8 cellular contexts compared by ENCODE assay signal in genomic region chr1:151311589-151312331, GRCh38. TPM values are rescaled to one million over a fixed set of nuclear protein-coding genes. Genes with fewer than 3 reads are reported as not detected.
DNase-seq lines count a peak whose midpoint lies in the region; ATAC-seq lines count a peak whose summit lies in the region.

No MANE protein-coding gene starts in this region.

- H3K4ac ChIP-seq in neuronal stem cell (ENCODE audit: low read length) = no peak overlapping the region

- no peaks in the 10 kb centered on the region for H3K79me1 ChIP-seq in neuronal stem cell (ENCODE audit: low read depth, low read length)

- no peak overlapping the region for H2BK120ac ChIP-seq in neuronal stem cell (ENCODE audit: low read depth, low read length)

- H3K9ac ChIP-seq in neuronal stem cell (ENCODE audit: low read depth, low read length, poor library complexity) = no peak overlapping the region

- no peak overlapping the region for H4K8ac ChIP-seq in neuronal stem cell (ENCODE audit: low read depth, low read length)

- H3K9me3 ChIP-seq in neuronal stem cell (replicated peaks in 1 of 2; ENCODE audit: control insufficient read depth in 2 of 2, insufficient read depth in 1 of 2, low read depth in 1 of 2, low read length in 2 of 2) = no peaks in the 10 kb centered on the region

- peaks cover 3 to 22% of the 10 kb centered on the region in 2 donors for H3K4me1 ChIP-seq in neuronal stem cell (ENCODE audit: control insufficient read depth in 2 of 2, insufficient read depth in 1 of 2, low read depth in 1 of 2, low read length in 2 of 2)

- no peak overlapping the region for H3K27ac ChIP-seq in neuronal stem cell (replicated peaks; ENCODE audit: low read length)

- DNase-seq in GM04503 (ENCODE audit: low read depth) = peak; percentile 98
- peak; percentile 91 to 92 for DNase-seq in SW 1271 (lab: John Stamatoyannopoulos, UW)
- DNase-seq in amniotic stem cell (lab: John Stamatoyannopoulos, UW) = peak; percentile 96
- DNase-seq in immature natural killer cell = peak in 1 of 3 donors; percentile 21
- DNase-seq in stimulated activated CD4-positive, alpha-beta T cell treated with anti-CD3 and anti-CD28 coated beads, Interleukin-12 subunit alpha, Interleukin-12 subunit beta, amount 100 ng/mL, for 48 hours (ENCODE audit: low read depth in 2 of 3, low spot score in 1 of 3) = peak; percentile 74 to 85 (median 81)
- DNase-seq in neuronal stem cell (ENCODE audit: low spot score) = no peak
- DNase-seq in RPMI8226 = no peak

- H2AK5ac ChIP-seq in neuronal stem cell (ENCODE audit: low read depth, low read length) = no peak overlapping the region

- peak overlapping the region in 5 of 6 donors; percentile 20 to 67 (median 46) for H3K27ac Mint-ChIP-seq in immature natural killer cell

- no peak overlapping the region for H3K4me2 ChIP-seq in neuronal stem cell (ENCODE audit: insufficient read depth, low read length, poor library complexity, severe bottlenecking)

- H3K36me3 Mint-ChIP-seq in immature natural killer cell = peaks cover 3 to 65% (median 19%) of the 10 kb centered on the region in 3 donors

- WGBS in neuronal stem cell (ENCODE audit: extremely low coverage in 2 of 2, insufficient read length in 2 of 2, insufficient replicate concordance in 1 of 2), 2 donors = no CpG with 5 or more reads among the region's 7 CpGs

- peaks cover 9 to 56% of the 10 kb centered on the region in 2 donors for H3K4me1 Mint-ChIP-seq in immature natural killer cell

- H3K18ac ChIP-seq in neuronal stem cell (ENCODE audit: low read length) = no peak overlapping the region

- no peaks in the 10 kb centered on the region for H3K9me3 Mint-ChIP-seq in immature natural killer cell

- H3K23ac ChIP-seq in neuronal stem cell (ENCODE audit: low read depth, low read length, poor library complexity) = no peak overlapping the region

- H2BK5ac ChIP-seq in neuronal stem cell (ENCODE audit: low read length) = no peak overlapping the region

- no peak overlapping the region for H4K91ac ChIP-seq in neuronal stem cell (ENCODE audit: low read depth, low read length, poor library complexity)

- no peak overlapping the region for H3K4me3 Mint-ChIP-seq in immature natural killer cell

- no peaks in the 10 kb centered on the region for H3K27me3 ChIP-seq in neuronal stem cell (ENCODE audit: control insufficient read depth in 3 of 3, insufficient read depth in 3 of 3, low read depth in 1 of 3, low read length in 3 of 3)

- H2AFZ ChIP-seq in neuronal stem cell (ENCODE audit: low read length) = no peak overlapping the region

- no peak overlapping the region for H2BK15ac ChIP-seq in neuronal stem cell (ENCODE audit: low read length)

- H3K36me3 ChIP-seq in neuronal stem cell (replicated peaks in 1 of 2; ENCODE audit: control insufficient read depth in 2 of 2, insufficient read depth in 2 of 2, low read length in 2 of 2) = peaks cover 28 to 92% of the 10 kb centered on the region in 2 donors

- no peak for ATAC-seq in HG02588 (IDR thresholded peaks at IDR 0.05; ENCODE audit: unreplicated experiment)

- no peak overlapping the region for H3K14ac ChIP-seq in neuronal stem cell (ENCODE audit: low read length)

- no peaks in the 10 kb centered on the region for H3K27me3 Mint-ChIP-seq in immature natural killer cell (ENCODE audit: low read depth in 3 of 3)

- no peak overlapping the region for H3K4me3 ChIP-seq in neuronal stem cell (ENCODE audit: low read length in 2 of 2)

- H2BK12ac ChIP-seq in neuronal stem cell (ENCODE audit: low read length) = no peak overlapping the region

RNA-seq across cellular contexts. Expression of gene PI4KB, which starts 15.5 kb away (rescaled TPM):
- polyA plus RNA-seq in immature natural killer cell = 10 to 100 TPM; 35.1 to 65.7 (median 57.9) TPM
- 22.4 TPM for polyA plus RNA-seq in neuronal stem cell (2013, experiment 1 of 2)
- polyA plus RNA-seq in neuronal stem cell (2013, experiment 2 of 2) = 20.7 TPM

RNA-seq across cellular contexts. Expression of gene ZNF687, which starts 29.7 kb away (rescaled TPM):
- 1 to 10 TPM in 2 of 3 donors, under 1 TPM in 1; 0.11 to 1.8 (median 1.5) TPM for polyA plus RNA-seq in immature natural killer cell
- polyA plus RNA-seq in neuronal stem cell (2013, experiment 1 of 2) = 20.9 TPM
- polyA plus RNA-seq in neuronal stem cell (2013, experiment 2 of 2) = 21.3 TPM

RNA-seq across cellular contexts. Expression of gene RFX5, which starts 35.3 kb away (rescaled TPM):
- 10 to 100 TPM; 30.0 to 37.8 (median 37.1) TPM for polyA plus RNA-seq in immature natural killer cell
- polyA plus RNA-seq in neuronal stem cell (2013, experiment 1 of 2) = 62.7 TPM
- 61.3 TPM for polyA plus RNA-seq in neuronal stem cell (2013, experiment 2 of 2)

RNA-seq across cellular contexts. Expression of gene PSMD4, which starts 57.2 kb away (rescaled TPM):
- 100 to 1,000 TPM; 246 to 364 (median 282) TPM for polyA plus RNA-seq in immature natural killer cell
- polyA plus RNA-seq in neuronal stem cell (2013, experiment 1 of 2) = 137 TPM
- 140 TPM for polyA plus RNA-seq in neuronal stem cell (2013, experiment 2 of 2)

Comparison
In these comparisons a context has a peak if more than half of its experiments do, and no peak if none do; other contexts are left out.
1. DNase-seq: peak in GM04503 (single experiment), SW 1271 (2 of 2), amniotic stem cell (single experiment) and stimulated activated CD4-positive, alpha-beta T cell treated with anti-CD3 and anti-CD28 coated beads, Interleukin-12 subunit alpha, Interleukin-12 subunit beta, amount 100 ng/mL, for 48 hours (3 of 3); none in neuronal stem cell (single experiment) and RPMI8226 (single experiment).